In the genomic region with DNA sequence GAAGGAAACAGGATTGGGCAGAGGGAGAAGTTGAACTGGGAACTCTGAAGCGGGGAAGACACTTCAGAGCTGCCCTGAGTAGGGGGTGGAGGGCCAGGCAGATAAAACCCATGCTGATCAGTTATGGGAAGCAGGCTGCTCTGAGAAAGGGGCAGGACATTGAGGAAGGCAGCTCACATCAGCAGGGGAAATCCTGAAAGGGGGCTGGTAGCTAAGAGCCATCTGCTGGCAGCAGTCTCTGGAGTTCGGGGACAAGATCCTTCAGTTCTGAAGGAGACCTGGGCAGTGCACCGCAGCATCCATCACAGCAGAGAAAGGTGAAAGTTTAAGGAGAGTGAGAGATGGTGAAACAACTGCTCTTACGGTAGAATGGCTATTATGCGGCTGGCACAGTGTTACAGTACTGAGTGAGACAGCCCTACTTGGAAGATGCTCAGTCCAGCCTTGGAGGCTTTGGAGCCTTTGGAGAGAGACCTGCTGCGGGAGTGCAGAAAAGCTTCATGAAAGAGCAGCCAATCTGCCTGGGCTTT, we compare ENCODE assay signal across 10 cellular contexts. TPM values are rescaled to one million over a fixed set of nuclear protein-coding genes. Genes with fewer than 3 reads are reported as not detected.
DNase-seq lines count a peak whose midpoint lies in the region; TF ChIP-seq lines count a peak whose summit lies in the region.
"Had no signal": no experiment of that assay in that cellular context is flagged by ENCODE, and none has a peak within 500 bp of the region (broad histone marks: within the 10 kb centered on the region; RNA-seq: fewer than 3 reads in every experiment).

No MANE protein-coding gene starts in this region.

- no peaks in the 10 kb centered on the region for H3K36me3 ChIP-seq in brain microvascular endothelial cell (replicated peaks)
- H3K36me3 ChIP-seq in Peyer's patch, result no peaks in the 10 kb centered on the region
- H3K36me3 ChIP-seq: neutrophil, right atrium auricular region, uterus had no signal

- TF ChIP-seq POLR2A in Peyer's patch (IDR thresholded peaks at IDR 0.05), result no peak

- DNase-seq in D341Med (ENCODE audit: low spot score) (peak; percentile 37), brain microvascular endothelial cell (no peak), Peyer's patch (no peak), GM19240 (ENCODE audit: insufficient read length, low spot score) (no peak)
- DNase-seq: central memory CD4-positive, alpha-beta T cell; NCI-H1048; uterus had no signal

- no peaks in the 10 kb centered on the region for H3K9me3 ChIP-seq in Peyer's patch
- H3K9me3 ChIP-seq: neutrophil, right atrium auricular region, uterus had no signal

- H3K4me1 ChIP-seq in Peyer's patch, result peaks cover 0 to 3% (median 0%) of the 10 kb centered on the region in 4 donors
- H3K4me1 ChIP-seq: uterus had no signal

- H3K27ac ChIP-seq in brain microvascular endothelial cell (no peak overlapping the region), Peyer's patch (no peak overlapping the region)
- H3K27ac ChIP-seq: hepatocyte, neutrophil, right atrium auricular region, uterus had no signal

- in situ Hi-C loops in brain microvascular endothelial cell (cut with HindIII; ENCODE audit: low pct_ligation_motif_present, low sequenced_read_pairs), result no loop called here

- TF ChIP-seq CTCF in brain microvascular endothelial cell (IDR thresholded peaks at IDR 0.05; ENCODE audit: low read depth, low read length, missing control alignments), result peak; percentile 2
- no peak for TF ChIP-seq CTCF in Peyer's patch (IDR thresholded peaks at IDR 0.05)

- H3K27me3 ChIP-seq in brain microvascular endothelial cell (replicated peaks) (no peaks in the 10 kb centered on the region), Peyer's patch (no peaks in the 10 kb centered on the region)
- H3K27me3 ChIP-seq: hepatocyte, right atrium auricular region, uterus had no signal

- H3K4me3 ChIP-seq in brain microvascular endothelial cell (ENCODE audit: low read depth, low read length), result no peak overlapping the region
- no peak overlapping the region for H3K4me3 ChIP-seq in Peyer's patch
- H3K4me3 ChIP-seq: hepatocyte, right atrium auricular region, uterus had no signal

RNA-seq across cellular contexts. Expression of a gene that starts 5.4 kb away (rescaled TPM):
- total RNA-seq in Peyer's patch, result 10 to 100 TPM in 1 of 4 donors, 1 to 10 TPM in 3; 3.4 to 40.4 (median 6.8) TPM

RNA-seq across cellular contexts. Expression of a gene that starts 15.1 kb away (rescaled TPM):
- total RNA-seq in Peyer's patch, result 1 to 10 TPM in 1 of 4 donors, under 1 TPM in 1, not detected in 2; 0.67 to 3.3 TPM

RNA-seq across cellular contexts. Expression of a gene that starts 37.7 kb away (rescaled TPM):
- not detected for total RNA-seq in Peyer's patch

RNA-seq across cellular contexts. Expression of a gene that starts 53.8 kb away (rescaled TPM):
- total RNA-seq in Peyer's patch, result 100 to 1,000 TPM in 1 of 4 donors, 10 to 100 TPM in 3; 43.3 to 176 (median 69.8) TPM
